In the genomic region with DNA sequence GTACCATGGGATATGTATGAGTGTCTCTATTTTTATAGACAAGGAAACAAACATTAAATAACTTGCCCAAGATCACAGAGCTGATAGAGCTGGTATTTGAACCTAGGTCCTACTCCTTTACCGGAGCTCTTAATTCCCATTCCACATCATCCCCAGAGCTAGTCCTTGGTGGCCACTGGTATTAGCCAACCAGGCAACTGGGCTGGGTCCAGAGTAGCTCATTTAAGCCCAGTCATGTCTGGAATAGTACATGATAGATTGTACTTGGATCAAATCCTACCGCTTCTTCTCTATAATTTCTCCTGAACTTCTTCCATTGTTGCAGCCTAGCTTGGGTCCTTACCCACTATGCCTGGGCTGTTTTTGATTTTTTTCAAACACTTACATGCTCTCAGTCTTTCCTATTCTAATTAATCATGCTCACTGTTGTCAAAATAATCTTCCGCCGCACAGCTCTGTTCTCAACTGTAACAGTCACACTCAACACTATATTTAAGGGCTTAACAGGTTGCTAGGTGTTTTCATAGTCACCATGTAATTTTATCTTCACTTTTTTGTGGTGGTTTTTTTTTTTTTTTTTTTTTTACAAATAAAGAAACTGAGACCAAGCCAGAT, we compare ENCODE assay signal across 16 cellular contexts.
DNase-seq lines count a peak whose midpoint lies in the region; ATAC-seq and TF ChIP-seq lines count a peak whose summit lies in the region.
"Had no signal": no experiment of that assay in that cellular context is flagged by ENCODE, and none has a peak within 500 bp of the region (broad histone marks: within the 10 kb centered on the region; RNA-seq: fewer than 3 reads in every experiment).

No MANE protein-coding gene starts in this region.

- peak overlapping the region; percentile 89 for H2AFZ ChIP-seq in HCT116 (ENCODE audit: low read depth, low read length, poor library complexity, severe bottlenecking)
- H2AFZ ChIP-seq: hepatocyte had no signal

- peaks cover 0 to 3% (median 0%) of the 10 kb centered on the region in 7 donors for H3K9me3 Mint-ChIP-seq in CD4-positive, CD25-positive, alpha-beta regulatory T cell
- H3K9me3 Mint-ChIP-seq in natural killer cell, result peaks cover 0 to under 1% of the 10 kb centered on the region in 2 donors
- H3K9me3 Mint-ChIP-seq: dendritic cell treated with granulocyte-macrophage colony-stimulating factor and Interleukin-4, amounts not matched to agents 40 ng/mL and 50 ng/mL, for 4 days; naive B cell had no signal

- no peak for ATAC-seq in CD4-positive, CD25-positive, alpha-beta regulatory T cell (ENCODE audit: low read depth in 2 of 2)
- ATAC-seq in HCT116 (no peak), natural killer cell (peak; percentile 34 to 49 (median 46)), right lobe of liver (no peak)

- H3K4me3 ChIP-seq in CD4-positive, CD25-positive, alpha-beta regulatory T cell (ENCODE audit: low read depth, low read length), result no peak overlapping the region
- no peak overlapping the region for H3K4me3 ChIP-seq in HCT116 (replicated peaks in 1 of 2; ENCODE audit: low read depth in 1 of 2, low read length in 2 of 2)
- peak overlapping the region; percentile 15 for H3K4me3 ChIP-seq in adipocyte (ENCODE audit: low read length)
- H3K4me3 ChIP-seq in right lobe of liver, result no peak overlapping the region
- no peak overlapping the region for H3K4me3 ChIP-seq in WERI-Rb-1 (ENCODE audit: low read depth, low read length)
- no peak overlapping the region for H3K4me3 ChIP-seq in tibial artery
- H3K4me3 ChIP-seq: hepatocyte, prostate gland, upper lobe of left lung had no signal

- TF ChIP-seq POLR2A in HCT116 (IDR thresholded peaks at IDR 0.05; ENCODE audit: borderline replicate concordance, extremely low read depth, insufficient read depth, insufficient read length) (no peak), right lobe of liver (IDR thresholded peaks at IDR 0.05) (no peak)

- no peaks in the 10 kb centered on the region for H3K27me3 ChIP-seq in CD4-positive, CD25-positive, alpha-beta regulatory T cell (ENCODE audit: control insufficient read depth, insufficient read depth, low read length)
- H3K27me3 ChIP-seq in HCT116 (ENCODE audit: insufficient read depth, low read length), result no peaks in the 10 kb centered on the region
- H3K27me3 ChIP-seq in adipocyte (replicated peaks; ENCODE audit: control insufficient read depth, insufficient read depth, low read length), result no peaks in the 10 kb centered on the region
- no peaks in the 10 kb centered on the region for H3K27me3 ChIP-seq in right lobe of liver
- no peaks in the 10 kb centered on the region for H3K27me3 ChIP-seq in WERI-Rb-1 (ENCODE audit: insufficient read depth, low read depth, severe bottlenecking)
- H3K27me3 ChIP-seq in tibial artery, result no peaks in the 10 kb centered on the region
- H3K27me3 ChIP-seq: hepatocyte, upper lobe of left lung had no signal

- H3K4me3 Mint-ChIP-seq in CD4-positive, CD25-positive, alpha-beta regulatory T cell, result peak overlapping the region in 1 of 4 donors; percentile 21
- H3K4me3 Mint-ChIP-seq in natural killer cell, result no peak overlapping the region
- H3K4me3 Mint-ChIP-seq: dendritic cell treated with granulocyte-macrophage colony-stimulating factor and Interleukin-4, amounts not matched to agents 40 ng/mL and 50 ng/mL, for 4 days; naive B cell had no signal

- H3K4me2 ChIP-seq in HCT116 (ENCODE audit: low read length), result no peak overlapping the region; the same call in 1 of the 2 replicates
- H3K4me2 ChIP-seq: hepatocyte had no signal

- H3K27ac ChIP-seq in CD4-positive, CD25-positive, alpha-beta regulatory T cell (ENCODE audit: insufficient read depth, low read length, poor library complexity, severe bottlenecking), result peak overlapping the region; percentile 68
- no peak overlapping the region for H3K27ac ChIP-seq in HCT116 (ENCODE audit: low read depth, low read length)
- no peak overlapping the region for H3K27ac ChIP-seq in right lobe of liver
- H3K27ac ChIP-seq in WERI-Rb-1, result no peak overlapping the region
- peak overlapping the region in 1 of 2 donors; percentile 16 for H3K27ac ChIP-seq in tibial artery
- H3K27ac ChIP-seq: hepatocyte had no signal

- no peaks in the 10 kb centered on the region for H4K20me1 ChIP-seq in HCT116 (ENCODE audit: insufficient read depth)

- intact Hi-C loops in HCT116 (cut with micrococcal nuclease) (no loop called here), natural killer cell (cut with micrococcal nuclease) (loop anchor here (2.0 to 5.0 kb wide), 5 partner anchors 80 to 487 kb away; partner anchors contain the start of genes C1orf21, COLGALT2 and TSEN15), right lobe of liver (cut with DNase I) (no loop called here), tibial artery (cut with DNase I; ENCODE audit: low total_unique reads) (no loop called here)

- BruUV-seq in HCT116 (replicated peaks; lab: Mats Ljungman, UMichigan), result no TSS peak

- CTCF ChIA-PET in HCT116 (lab: Charles Lee), result interaction anchor here (0.6 kb wide), 1 partner anchor 15 kb away, joined by 3 read pairs; no protein-coding TSS in a partner anchor

- peaks cover 20% of the 10 kb centered on the region for H3K4me1 ChIP-seq in CD4-positive, CD25-positive, alpha-beta regulatory T cell (ENCODE audit: control insufficient read depth, insufficient read depth, low read length, poor library complexity, severe bottlenecking)
- peaks cover 0 to 11% of the 10 kb centered on the region in 2 experiments; a peak in 2 of 4 replicates for H3K4me1 ChIP-seq in HCT116 (ENCODE audit: control insufficient read depth in 1 of 2, insufficient read depth in 2 of 2, low read length in 2 of 2)
- H3K4me1 ChIP-seq in adipocyte (ENCODE audit: control insufficient read depth, insufficient read depth, low read length), result peaks cover 31% of the 10 kb centered on the region
- no peaks in the 10 kb centered on the region for H3K4me1 ChIP-seq in right lobe of liver
- H3K4me1 ChIP-seq in tibial artery, result no peaks in the 10 kb centered on the region
- H3K4me1 ChIP-seq: prostate gland had no signal

- TF ChIP-seq RAD21 in HCT116 (IDR thresholded peaks at IDR 0.05; ENCODE audit: low read depth), result no peak

- POLR2A ChIA-PET in HCT116 (lab: Charles Lee), result interaction anchor here (0.6 to 1.2 kb wide), 2 partner anchors 11 to 89 kb away, joined by 3 read pairs; no protein-coding TSS in a partner anchor

- H3K9me3 ChIP-seq in CD4-positive, CD25-positive, alpha-beta regulatory T cell (ENCODE audit: control insufficient read depth in 2 of 2, low read length in 2 of 2), result no peaks in the 10 kb centered on the region
- no peaks in the 10 kb centered on the region for H3K9me3 ChIP-seq in HCT116 (ENCODE audit: control insufficient read depth in 1 of 2, insufficient read depth in 1 of 2, low read depth in 1 of 2, low read length in 2 of 2)
- H3K9me3 ChIP-seq in adipocyte (ENCODE audit: control insufficient read depth, low read length), result no peaks in the 10 kb centered on the region
- no peaks in the 10 kb centered on the region for H3K9me3 ChIP-seq in right lobe of liver
- H3K9me3 ChIP-seq in WERI-Rb-1 (ENCODE audit: severe bottlenecking), result no peaks in the 10 kb centered on the region
- H3K9me3 ChIP-seq in tibial artery, result no peaks in the 10 kb centered on the region
- H3K9me3 ChIP-seq: prostate gland, upper lobe of left lung had no signal

- no peak for TF ChIP-seq CTCF in HCT116 (IDR thresholded peaks at IDR 0.05 in 2 of 3, conservative IDR thresholded peaks at IDR 0.05 in 1 of 3; ENCODE audit: borderline replicate concordance in 1 of 3, insufficient read depth in 1 of 3, low read depth in 2 of 3, low read length in 2 of 3)
- no peak for TF ChIP-seq CTCF in natural killer cell (IDR thresholded peaks at IDR 0.05)
- TF ChIP-seq CTCF in right lobe of liver (IDR thresholded peaks at IDR 0.05), result no peak
- TF ChIP-seq CTCF in WERI-Rb-1 (IDR thresholded peaks at IDR 0.05; ENCODE audit: low read depth, low read length), result no peak
- TF ChIP-seq CTCF in tibial artery (IDR thresholded peaks at IDR 0.05), result no peak

- H3K36me3 ChIP-seq in CD4-positive, CD25-positive, alpha-beta regulatory T cell (ENCODE audit: control insufficient read depth, insufficient read depth, low read length), result no peaks in the 10 kb centered on the region
- H3K36me3 ChIP-seq in HCT116 (ENCODE audit: control insufficient read depth in 1 of 2, insufficient read depth in 2 of 2, low read length in 2 of 2) (no peaks in the 10 kb centered on the region), adipocyte (ENCODE audit: control insufficient read depth, insufficient read depth, low read length, severe bottlenecking) (no peaks in the 10 kb centered on the region), right lobe of liver (no peaks in the 10 kb centered on the region), WERI-Rb-1 (no peaks in the 10 kb centered on the region), tibial artery (no peaks in the 10 kb centered on the region)
- H3K36me3 ChIP-seq: prostate gland, upper lobe of left lung had no signal

- peaks cover 3 to 16% (median 9%) of the 10 kb centered on the region in 4 donors for H3K4me1 Mint-ChIP-seq in CD4-positive, CD25-positive, alpha-beta regulatory T cell
- H3K4me1 Mint-ChIP-seq in natural killer cell, result peaks cover 16 to 19% of the 10 kb centered on the region in 2 donors

- H3K9ac ChIP-seq in HCT116 (ENCODE audit: low read length), result no peak overlapping the region
- peak overlapping the region; percentile 7 for H3K9ac ChIP-seq in adipocyte (ENCODE audit: low read length)

- DNase-seq in CD4-positive, CD25-positive, alpha-beta regulatory T cell, result no peak
- DNase-seq in HCT116 (ENCODE audit: low read depth, low spot score), result no peak
- no peak for DNase-seq in adipocyte (ENCODE audit: low read depth)
- DNase-seq in natural killer cell, result no peak
- DNase-seq in right lobe of liver, result no peak
- no peak for DNase-seq in WERI-Rb-1
- DNase-seq in tibial artery, result no peak
- no peak for DNase-seq in GM03348 (ENCODE audit: low spot score)
- DNase-seq: GOT3, left cardiac atrium, NCI-H1092 treated with DMSO at 0.1 percent for 48 hours had no signal

- RAD21 ChIA-PET in HCT116 (lab: Charles Lee; ENCODE audit: low non-redundant PET in 1 of 2, low total read pairs in 2 of 2, uncharacterized antibody in 2 of 2, unreplicated experiment in 2 of 2), result no interaction called here

- H3K9me2 ChIP-seq in HCT116 (ENCODE audit: insufficient read depth), result no peaks in the 10 kb centered on the region

- WGBS in right lobe of liver (ENCODE audit: insufficient coverage, low coverage, low lambda C conversion rate, missing lambda C conversion rate), result 67% methylated on average over 4 of the region's 4 CpGs

- H3K27me3 Mint-ChIP-seq in CD4-positive, CD25-positive, alpha-beta regulatory T cell, result peaks cover 6% of the 10 kb centered on the region
- H3K27me3 Mint-ChIP-seq in natural killer cell (ENCODE audit: low read depth in 2 of 2), result no peaks in the 10 kb centered on the region
- H3K27me3 Mint-ChIP-seq: dendritic cell treated with granulocyte-macrophage colony-stimulating factor and Interleukin-4, amounts not matched to agents 40 ng/mL and 50 ng/mL, for 4 days had no signal

- no peaks in the 10 kb centered on the region for H3K79me2 ChIP-seq in HCT116 (ENCODE audit: insufficient read depth, low read length)
- H3K79me2 ChIP-seq: hepatocyte had no signal

- no peak overlapping the region for H3K27ac Mint-ChIP-seq in CD4-positive, CD25-positive, alpha-beta regulatory T cell
- H3K27ac Mint-ChIP-seq in natural killer cell, result no peak overlapping the region
- H3K27ac Mint-ChIP-seq: dendritic cell treated with granulocyte-macrophage colony-stimulating factor and Interleukin-4, amounts not matched to agents 40 ng/mL and 50 ng/mL, for 4 days; naive B cell had no signal

- H3K36me3 Mint-ChIP-seq in CD4-positive, CD25-positive, alpha-beta regulatory T cell, result no peaks in the 10 kb centered on the region
- peaks cover under 1% of the 10 kb centered on the region for H3K36me3 Mint-ChIP-seq in natural killer cell
- H3K36me3 Mint-ChIP-seq: naive B cell had no signal

Comparison
In these comparisons a context has a peak if more than half of its experiments do, and no peak if none do; other contexts are left out.
1. ATAC-seq: peak in natural killer cell (3 of 3); none in CD4-positive, CD25-positive, alpha-beta regulatory T cell (0 of 2), HCT116 (single experiment) and right lobe of liver (0 of 4).